ENCODE assay signal across 30 cellular contexts in genomic region chr16:79647586-79647985, GRCh38. TPM values are rescaled to one million over a fixed set of nuclear protein-coding genes. Genes with fewer than 3 reads are reported as not detected.
"Had no signal": no experiment of that assay in that cellular context is flagged by ENCODE, and none has a peak within 500 bp of the region (broad histone marks: within the 10 kb centered on the region; RNA-seq: fewer than 3 reads in every experiment).

No MANE protein-coding gene starts in this region.

- H3K27me3 Mint-ChIP-seq: activated CD4-positive, alpha-beta T cell treated with anti-CD3 and anti-CD28 coated beads for 36 hours had no signal

- H3K4me3 Mint-ChIP-seq: activated CD4-positive, alpha-beta T cell treated with anti-CD3 and anti-CD28 coated beads for 36 hours; activated CD4-positive, alpha-beta T cell treated with anti-CD3 and anti-CD28 coated beads, Interleukin-2, amount 10 ng/mL, durations not matched to agents 7 days and 5 days; activated naive CD4-positive, alpha-beta T cell treated with anti-CD3 and anti-CD28 coated beads, Interleukin-2, amount 10 ng/mL, durations not matched to agents 7 days and 5 days; activated naive CD8-positive, alpha-beta T cell; activated T-cell treated with anti-CD3 and anti-CD28 coated beads, Interleukin-2, amount 50 U/mL, for 4 hours; activated T-helper 1 cell treated with anti-CD3 and anti-CD28 coated beads, Interleukin-12 subunit alpha, Interleukin-12 subunit beta, Interleukin-2, Interleukin-4 antibody, amounts not matched to agents 30 ng/mL and 10 ng/mL and 1 ng/mL, durations not matched to agents 14 hours and 24 hours and 36 hours; T-helper 1 cell treated with Interleukin-12 subunit alpha and Interleukin-12 subunit beta and Interleukin-4 antibody, amounts not matched to agents 30 μg/mL and 1 μg/mL, for 36 hours; T-helper 2 cell treated with Interferon-gamma antibody and Interleukin-4, amounts not matched to agents 5 μg/mL and 100 μg/mL, for 36 hours had no signal

- ATAC-seq: activated CD4-positive, alpha-beta T cell treated with anti-CD3 and anti-CD28 coated beads for 36 hours; activated T-cell treated with anti-CD3 and anti-CD28 coated beads, Interleukin-2, amount 50 U/mL, for 4 hours; K562 had no signal

- H3K4me1 Mint-ChIP-seq: activated CD4-positive, alpha-beta T cell treated with anti-CD3 and anti-CD28 coated beads for 36 hours had no signal

- DNase-seq: activated CD4-positive, alpha-beta T cell treated with anti-CD3 and anti-CD28 coated beads for 36 hours; activated CD4-positive, alpha-beta T cell treated with anti-CD3 and anti-CD28 coated beads, Interleukin-2, amount 10 ng/mL, durations not matched to agents 7 days and 5 days; activated CD4-positive, alpha-beta T cell treated with anti-CD3 and anti-CD28 coated beads, Interleukin-2, amount 50 U/mL, for 48 hours; activated CD8-positive, alpha-beta memory T cell treated with anti-CD3 and anti-CD28 coated beads, Interleukin-2, amount 50 U/mL, for 4 hours; activated naive CD4-positive, alpha-beta T cell treated with anti-CD3 and anti-CD28 coated beads, Interleukin-2, amount 10 ng/mL, durations not matched to agents 7 days and 5 days; activated T-cell treated with anti-CD3 and anti-CD28 coated beads for 4 hours; activated T-cell treated with anti-CD3 and anti-CD28 coated beads, Interleukin-2, amount 50 U/mL, for 4 hours; amniotic stem cell; aorta; brain microvascular endothelial cell; central memory CD4-positive, alpha-beta T cell; NCI-H1092 treated with DMSO at 0.1 percent for 48 hours; NCI-H1417; NCI-H146; NCI-H187; NCI-H2029 treated with DMSO at 0.1 percent for 48 hours; NCI-H2107; NCI-H2171; NCI-H510A; NCI-H526; NCI-H748 treated with DMSO at 0.1 percent for 48 hours; PC-9; Right ventricle myocardium superior; SK-N-SH had no signal

- H3K36me3 Mint-ChIP-seq: activated naive CD8-positive, alpha-beta T cell had no signal

- H3K27ac Mint-ChIP-seq: activated CD4-positive, alpha-beta T cell treated with anti-CD3 and anti-CD28 coated beads for 36 hours; activated CD4-positive, alpha-beta T cell treated with anti-CD3 and anti-CD28 coated beads, Interleukin-2, amount 10 ng/mL, durations not matched to agents 7 days and 5 days; activated naive CD4-positive, alpha-beta T cell treated with anti-CD3 and anti-CD28 coated beads, Interleukin-2, amount 10 ng/mL, durations not matched to agents 7 days and 5 days; activated naive CD8-positive, alpha-beta T cell; activated T-helper 1 cell treated with anti-CD3 and anti-CD28 coated beads, Interleukin-12 subunit alpha, Interleukin-12 subunit beta, Interleukin-2, Interleukin-4 antibody, amounts not matched to agents 30 ng/mL and 10 ng/mL and 1 ng/mL, durations not matched to agents 14 hours and 24 hours and 36 hours; T-helper 1 cell treated with Interleukin-12 subunit alpha and Interleukin-12 subunit beta and Interleukin-4 antibody, amounts not matched to agents 30 μg/mL and 1 μg/mL, for 36 hours; T-helper 2 cell treated with Interferon-gamma antibody and Interleukin-4, amounts not matched to agents 5 μg/mL and 100 μg/mL, for 36 hours had no signal

- H3K9me3 Mint-ChIP-seq: activated CD4-positive, alpha-beta T cell treated with anti-CD3 and anti-CD28 coated beads, Interleukin-2, amount 10 ng/mL, durations not matched to agents 7 days and 5 days; activated naive CD4-positive, alpha-beta T cell treated with anti-CD3 and anti-CD28 coated beads, Interleukin-2, amount 10 ng/mL, durations not matched to agents 7 days and 5 days; activated T-cell treated with anti-CD3 and anti-CD28 coated beads, Interleukin-2, amount 50 U/mL, for 4 hours; activated T-helper 1 cell treated with anti-CD3 and anti-CD28 coated beads, Interleukin-12 subunit alpha, Interleukin-12 subunit beta, Interleukin-2, Interleukin-4 antibody, amounts not matched to agents 30 ng/mL and 10 ng/mL and 1 ng/mL, durations not matched to agents 14 hours and 24 hours and 36 hours; T-helper 2 cell treated with Interferon-gamma antibody and Interleukin-4, amounts not matched to agents 5 μg/mL and 100 μg/mL, for 36 hours had no signal

RNA-seq across cellular contexts. Expression of gene MAF, which starts 47.0 kb away (rescaled TPM):
- total RNA-seq: OCI-LY7, PC-9 had no signal
